ENCODE assay signal across 15 cellular contexts in genomic region chr22:31530816-31531180, GRCh38. TPM values are rescaled to one million over a fixed set of nuclear protein-coding genes. Genes with fewer than 3 reads are reported as not detected.
A peak's percentile ranks its signal among the peaks of the same experiment; 100 is the strongest.
DNase-seq lines count a peak whose midpoint lies in the region; ATAC-seq lines count a peak whose summit lies in the region.
"Had no signal": no experiment of that assay in that cellular context is flagged by ENCODE, and none has a peak within 500 bp of the region (broad histone marks: within the 10 kb centered on the region; RNA-seq: fewer than 3 reads in every experiment).

No MANE protein-coding gene starts in this region.

- H3K9me3 Mint-ChIP-seq in activated naive CD4-positive, alpha-beta T cell treated with anti-CD3 and anti-CD28 coated beads, Interleukin-2, amount 50 U/mL, for 72 hours: no peaks in the 10 kb centered on the region
- H3K9me3 Mint-ChIP-seq in central memory CD8-positive, alpha-beta T cell: no peaks in the 10 kb centered on the region

- no peak overlapping the region for H3K4ac ChIP-seq in mesenchymal stem cell (ENCODE audit: low read depth in 1 of 2, low read length in 2 of 2)

- WGBS in mesenchymal stem cell: no CpG with 5 or more reads among the region's 3 CpGs

- H2AK5ac ChIP-seq in mesenchymal stem cell (ENCODE audit: low read length, severe bottlenecking): no peak overlapping the region

- peaks cover 40% of the 10 kb centered on the region for H3K4me1 Mint-ChIP-seq in central memory CD8-positive, alpha-beta T cell

- H4K8ac ChIP-seq in mesenchymal stem cell (ENCODE audit: low read length): no peak overlapping the region

- H3K27ac Mint-ChIP-seq in activated naive CD4-positive, alpha-beta T cell treated with anti-CD3 and anti-CD28 coated beads, Interleukin-2, amount 50 U/mL, for 72 hours: peak overlapping the region; percentile 36 to 78
- H3K27ac Mint-ChIP-seq in central memory CD8-positive, alpha-beta T cell (ENCODE audit: low read depth): peak overlapping the region; percentile 55

- no peaks in the 10 kb centered on the region for H3K27me3 ChIP-seq in mesenchymal stem cell (ENCODE audit: control insufficient read depth in 1 of 2, insufficient read depth in 1 of 2, low read length in 2 of 2)
- H3K27me3 ChIP-seq: neutrophil, SJSA1, suprapubic skin had no signal

- no peak overlapping the region for H4K91ac ChIP-seq in mesenchymal stem cell (ENCODE audit: low read length)

- H3K18ac ChIP-seq in mesenchymal stem cell (ENCODE audit: low read depth in 1 of 2, low read length in 2 of 2): no peak overlapping the region

- no peaks in the 10 kb centered on the region for H3K27me3 Mint-ChIP-seq in central memory CD8-positive, alpha-beta T cell

- peak overlapping the region; percentile 37 for H3K9ac ChIP-seq in mesenchymal stem cell (ENCODE audit: low read length)

- no peak overlapping the region for H2BK12ac ChIP-seq in mesenchymal stem cell (ENCODE audit: low read length in 2 of 2)

- peak overlapping the region; percentile 47 for H3K27ac ChIP-seq in mesenchymal stem cell (ENCODE audit: low read length, poor library complexity, severe bottlenecking)
- H3K27ac ChIP-seq: neutrophil, SJSA1, suprapubic skin had no signal

- H3K14ac ChIP-seq in mesenchymal stem cell (ENCODE audit: low read length in 2 of 2): no peak overlapping the region

- H3K36me3 Mint-ChIP-seq in activated naive CD4-positive, alpha-beta T cell treated with anti-CD3 and anti-CD28 coated beads, Interleukin-2, amount 50 U/mL, for 72 hours: peaks cover 4 to 68% of the 10 kb centered on the region in 2 donors
- peaks cover 29% of the 10 kb centered on the region for H3K36me3 Mint-ChIP-seq in central memory CD8-positive, alpha-beta T cell (ENCODE audit: insufficient read depth)

- no peak overlapping the region for H2BK120ac ChIP-seq in mesenchymal stem cell (ENCODE audit: low read depth, low read length)

- H3K4me3 ChIP-seq in mesenchymal stem cell (ENCODE audit: insufficient read depth in 1 of 2, low read depth in 1 of 2, low read length in 2 of 2): no peak overlapping the region
- H3K4me3 ChIP-seq: SJSA1, suprapubic skin had no signal

- no peak overlapping the region for H2BK15ac ChIP-seq in mesenchymal stem cell (ENCODE audit: low read depth, poor library complexity, severe bottlenecking)

- no peak overlapping the region for H2BK5ac ChIP-seq in mesenchymal stem cell (ENCODE audit: low read depth, low read length, poor library complexity, severe bottlenecking)

- peaks cover 14% of the 10 kb centered on the region for H3K79me1 ChIP-seq in mesenchymal stem cell (replicated peaks; ENCODE audit: low read length, poor library complexity, severe bottlenecking)

- H3K23ac ChIP-seq in mesenchymal stem cell (ENCODE audit: low read length in 2 of 2): no peak overlapping the region

- no peak overlapping the region for H3K4me2 ChIP-seq in mesenchymal stem cell (ENCODE audit: low read length, poor library complexity, severe bottlenecking)

- H2AFZ ChIP-seq in mesenchymal stem cell (ENCODE audit: low read depth, low read length): no peak overlapping the region

- no peak for DNase-seq in activated naive CD4-positive, alpha-beta T cell treated with anti-CD3 and anti-CD28 coated beads, Interleukin-2, amount 50 U/mL, for 72 hours (ENCODE audit: low spot score in 2 of 2)
- DNase-seq in activated naive CD4-positive, alpha-beta T cell treated with anti-CD3 and anti-CD28 coated beads, Interleukin-2, amount 50 U/mL, for 16 hours: no peak
- DNase-seq in central memory CD8-positive, alpha-beta T cell (ENCODE audit: low spot score in 2 of 2): no peak
- DNase-seq in mesenchymal stem cell: peak; percentile 23
- DNase-seq in activated effector memory CD4-positive, alpha-beta T cell treated with Interleukin-2 at 50 U/mL for 16 hours: no peak
- DNase-seq in NCI-H1417 treated with DMSO at 0.1 percent for 48 hours (lab: John Stamatoyannopoulos, UW): no peak
- no peak for DNase-seq in NCI-H2227 (lab: John Stamatoyannopoulos, UW; ENCODE audit: unreplicated experiment)
- DNase-seq: kidney; NCI-H1092; NCI-H526; stimulated activated CD4-positive, alpha-beta T cell treated with anti-CD3 and anti-CD28 coated beads, Interleukin-2, amount 100 ng/mL, for 24 hours had no signal

- peaks cover 0 to 11% of the 10 kb centered on the region in 2 experiments for H3K36me3 ChIP-seq in mesenchymal stem cell (ENCODE audit: control insufficient read depth in 1 of 2, insufficient read depth in 2 of 2, low read depth in 1 of 2, low read length in 2 of 2)

- ATAC-seq in activated naive CD4-positive, alpha-beta T cell treated with anti-CD3 and anti-CD28 coated beads, Interleukin-2, amount 50 U/mL, for 72 hours: no peak
- ATAC-seq in central memory CD8-positive, alpha-beta T cell (replicated peaks; ENCODE audit: extremely low read depth, poor library complexity, severe bottlenecking): no peak
- ATAC-seq in GM18520 (IDR thresholded peaks at IDR 0.05; ENCODE audit: unreplicated experiment): no peak

- H3K4me3 Mint-ChIP-seq in central memory CD8-positive, alpha-beta T cell: no peak overlapping the region

- no peaks in the 10 kb centered on the region for H3K9me3 ChIP-seq in mesenchymal stem cell (ENCODE audit: control insufficient read depth, low read length)
- H3K9me3 ChIP-seq: neutrophil, SJSA1, suprapubic skin had no signal

- no peaks in the 10 kb centered on the region for H3K4me1 ChIP-seq in mesenchymal stem cell (ENCODE audit: control insufficient read depth, insufficient read depth, low read depth, low read length)
- H3K4me1 ChIP-seq: suprapubic skin had no signal

RNA-seq across cellular contexts. Expression of gene SFI1, which starts 34.5 kb away (rescaled TPM):
- 100 to 1,000 TPM; 259 to 290 TPM for total RNA-seq in activated naive CD4-positive, alpha-beta T cell treated with anti-CD3 and anti-CD28 coated beads, Interleukin-2, amount 50 U/mL, for 72 hours
- polyA plus RNA-seq in mesenchymal stem cell (2013, experiment 1 of 2): 6.0 TPM
- 5.9 TPM for polyA plus RNA-seq in mesenchymal stem cell (2013, experiment 2 of 2)

RNA-seq across cellular contexts. Expression of gene EIF4ENIF1, which starts 41.2 kb away (rescaled TPM):
- total RNA-seq in activated naive CD4-positive, alpha-beta T cell treated with anti-CD3 and anti-CD28 coated beads, Interleukin-2, amount 50 U/mL, for 72 hours: 10 to 100 TPM; 36.5 to 49.5 TPM
- polyA plus RNA-seq in mesenchymal stem cell (2013, experiment 1 of 2): 15.3 TPM
- 15.2 TPM for polyA plus RNA-seq in mesenchymal stem cell (2013, experiment 2 of 2)
